In genomic region chr13:60411464-60411863, GRCh38 we compare ENCODE assay signal across 12 cellular contexts. TPM values are rescaled to one million over a fixed set of nuclear protein-coding genes. Genes with fewer than 3 reads are reported as not detected.
DNase-seq lines count a peak whose midpoint lies in the region; ATAC-seq, FAIRE-seq and TF ChIP-seq lines count a peak whose summit lies in the region.
"Had no signal": no experiment of that assay in that cellular context is flagged by ENCODE, and none has a peak within 500 bp of the region (broad histone marks: within the 10 kb centered on the region; RNA-seq: fewer than 3 reads in every experiment).

No MANE protein-coding gene starts in this region.

- TF ChIP-seq CTCF in DND-41 (IDR thresholded peaks at IDR 0.05; ENCODE audit: borderline replicate concordance, extremely low read depth, low read length, poor library complexity, severe bottlenecking): no peak
- no peak for TF ChIP-seq CTCF in mesothelial cell of epicardium (IDR thresholded peaks at IDR 0.05; ENCODE audit: unreplicated experiment)
- no peak for TF ChIP-seq CTCF in HepG2 (CRISPR knock-in tag; IDR thresholded peaks at IDR 0.05)
- no peak for TF ChIP-seq CTCF in thyroid gland (IDR thresholded peaks at IDR 0.05)

- FAIRE-seq in HepG2 (lab: Jason Lieb, UNC): no peak
- FAIRE-seq: A204.1 had no signal

- H3K27me3 Mint-ChIP-seq in CD4-positive, CD25-positive, alpha-beta regulatory T cell: no peaks in the 10 kb centered on the region
- H3K27me3 Mint-ChIP-seq in mesothelial cell of epicardium (ENCODE audit: low read depth) (no peaks in the 10 kb centered on the region), T-cell (no peaks in the 10 kb centered on the region)

- H2AFZ ChIP-seq in DND-41 (ENCODE audit: low read depth, low read length): no peak overlapping the region
- no peak overlapping the region for H2AFZ ChIP-seq in HepG2 (ENCODE audit: low read length)
- H2AFZ ChIP-seq: GM23338 had no signal

- no TSS peak for BruUV-seq in HepG2 (replicated peaks; lab: Mats Ljungman, UMichigan)

- WGBS in HepG2 (ENCODE audit: low lambda C conversion rate): 51% methylated on average over 1 of the region's 1 CpG
- 78 to 80% methylated on average over 1 of the region's 1 CpG for WGBS in thyroid gland, 2 donors

- ATAC-seq in CD4-positive, CD25-positive, alpha-beta regulatory T cell (ENCODE audit: low read depth in 2 of 2): no peak
- peak; percentile 60; the same call in 2 of the 3 replicates for ATAC-seq in DND-41 (ENCODE audit: insufficient read depth, low read depth)
- no peak for ATAC-seq in T-cell (replicated peaks in 1 of 4)
- ATAC-seq in HepG2: no peak
- ATAC-seq: GM23338 had no signal

- peaks cover 17% of the 10 kb centered on the region for H3K4me1 ChIP-seq in CD4-positive, CD25-positive, alpha-beta regulatory T cell (ENCODE audit: control insufficient read depth, insufficient read depth, low read length, poor library complexity, severe bottlenecking)
- H3K4me1 ChIP-seq in DND-41 (ENCODE audit: insufficient read depth, low read length) (0 out of 2 replicates have a peak, but pooled peaks cover 9% of the 10 kb centered on the region), HepG2 (ENCODE audit: insufficient read depth, low read length) (peaks cover 11% of the 10 kb centered on the region), thyroid gland (peaks cover 6 to 12% of the 10 kb centered on the region in 2 donors)

- H3K4me3 ChIP-seq in CD4-positive, CD25-positive, alpha-beta regulatory T cell (ENCODE audit: low read depth, low read length): no peak overlapping the region
- H3K4me3 ChIP-seq in DND-41 (ENCODE audit: low read depth in 1 of 2, low read length in 2 of 2) (no peak overlapping the region), HepG2 (replicated peaks in 1 of 3; ENCODE audit: insufficient read depth in 1 of 3, low read depth in 2 of 3, low read length in 3 of 3) (no peak overlapping the region), thyroid gland (replicated peaks in 1 of 3) (no peak overlapping the region)
- H3K4me3 ChIP-seq: GM23338 had no signal

- POLR2A ChIA-PET in T-cell (lab: Charles Lee): no interaction called here
- POLR2A ChIA-PET in HepG2 (lab: Yijun Ruan, JAX): no interaction called here

- TF ChIP-seq POLR2A in HepG2 (IDR thresholded peaks at IDR 0.05; ENCODE audit: insufficient read depth in 1 of 2, low read depth in 2 of 2, low read length in 2 of 2) (no peak), thyroid gland (IDR thresholded peaks at IDR 0.05) (no peak)

- H3K36me3 ChIP-seq in CD4-positive, CD25-positive, alpha-beta regulatory T cell (ENCODE audit: control insufficient read depth, insufficient read depth, low read length): no peaks in the 10 kb centered on the region
- H3K36me3 ChIP-seq in DND-41 (ENCODE audit: insufficient read depth, low read length) (peaks cover 4% of the 10 kb centered on the region; the same call in 1 of the 2 replicates), HepG2 (replicated peaks in 1 of 2; ENCODE audit: control insufficient read depth in 1 of 2, insufficient read depth in 2 of 2, low read length in 2 of 2) (no peaks in the 10 kb centered on the region), thyroid gland (no peaks in the 10 kb centered on the region)

- H3K27ac ChIP-seq in CD4-positive, CD25-positive, alpha-beta regulatory T cell (ENCODE audit: insufficient read depth, low read length, poor library complexity, severe bottlenecking): no peak overlapping the region
- H3K27ac ChIP-seq in DND-41 (ENCODE audit: low read length) (no peak overlapping the region), HepG2 (ENCODE audit: extremely low read length, insufficient read depth, low read length) (no peak overlapping the region), thyroid gland (no peak overlapping the region)

- H3K4me2 ChIP-seq in DND-41 (ENCODE audit: insufficient read depth, low read length): no peak overlapping the region
- H3K4me2 ChIP-seq in HepG2 (ENCODE audit: low read depth, low read length): no peak overlapping the region
- H3K4me2 ChIP-seq: GM23338 had no signal

- no peak for TF ChIP-seq EP300 in HepG2 (IDR thresholded peaks at IDR 0.05; ENCODE audit: low read depth in 2 of 2, low read length in 2 of 2)
- no peak for TF ChIP-seq EP300 in HepG2 (CRISPR knock-in tag; IDR thresholded peaks at IDR 0.05; ENCODE audit: borderline replicate concordance)

- peak overlapping the region; percentile 32 to 47 (median 42) for H3K27ac Mint-ChIP-seq in CD4-positive, CD25-positive, alpha-beta regulatory T cell
- H3K27ac Mint-ChIP-seq in mesothelial cell of epicardium (peak overlapping the region; percentile 16), T-cell (no peak overlapping the region)
- H3K27ac Mint-ChIP-seq: GM23338 had no signal

- intact Hi-C loops in HepG2 (cut with micrococcal nuclease; ENCODE audit: unreplicated experiment): no loop called here
- intact Hi-C loops in thyroid gland (cut with DNase I): no loop called here

- H3K4me3 Mint-ChIP-seq in CD4-positive, CD25-positive, alpha-beta regulatory T cell: peak overlapping the region in 2 of 4 donors; percentile 42 to 52
- H3K4me3 Mint-ChIP-seq in mesothelial cell of epicardium: no peak overlapping the region
- no peak overlapping the region for H3K4me3 Mint-ChIP-seq in T-cell
- H3K4me3 Mint-ChIP-seq: CD14-positive monocyte, GM23338 had no signal

- H3K9me3 Mint-ChIP-seq in CD4-positive, CD25-positive, alpha-beta regulatory T cell: peaks cover 0 to 2% (median 0%) of the 10 kb centered on the region in 7 donors
- H3K9me3 Mint-ChIP-seq in mesothelial cell of epicardium: peaks cover 20% of the 10 kb centered on the region
- peaks cover 0 to 4% (median 3%) of the 10 kb centered on the region in 3 donors for H3K9me3 Mint-ChIP-seq in T-cell

- peaks cover 61% of the 10 kb centered on the region for H3K79me2 ChIP-seq in DND-41 (ENCODE audit: insufficient read depth, low read length)
- H3K79me2 ChIP-seq in HepG2 (ENCODE audit: insufficient read depth, low read length): peaks cover 5% of the 10 kb centered on the region

- in situ Hi-C loops in HepG2 (cut with HindIII; ENCODE audit: extremely low pct_ligation_motif_present, low pct_unique_long_range_greater_than_20kb): no loop called here

- H4K20me1 ChIP-seq in DND-41 (ENCODE audit: insufficient read depth, low read length): peaks cover 12% of the 10 kb centered on the region; the same call in 1 of the 2 replicates
- H4K20me1 ChIP-seq in HepG2 (ENCODE audit: insufficient read depth, low read length): no peaks in the 10 kb centered on the region; the same call in 1 of the 2 replicates

- no peak for TF ChIP-seq RAD21 in HepG2 (CRISPR knock-in tag; IDR thresholded peaks at IDR 0.05)

- no peaks in the 10 kb centered on the region for H3K9me3 ChIP-seq in CD4-positive, CD25-positive, alpha-beta regulatory T cell (ENCODE audit: control insufficient read depth in 2 of 2, low read length in 2 of 2)
- peaks cover 2% of the 10 kb centered on the region for H3K9me3 ChIP-seq in DND-41 (ENCODE audit: insufficient read depth, low read length, severe bottlenecking)
- peaks cover 5% of the 10 kb centered on the region for H3K9me3 ChIP-seq in HepG2 (ENCODE audit: low read length)
- H3K9me3 ChIP-seq in thyroid gland: no peaks in the 10 kb centered on the region

- H3K27me3 ChIP-seq in CD4-positive, CD25-positive, alpha-beta regulatory T cell (ENCODE audit: control insufficient read depth, insufficient read depth, low read length): no peaks in the 10 kb centered on the region
- H3K27me3 ChIP-seq in DND-41 (ENCODE audit: insufficient read depth, low read length, poor library complexity) (no peaks in the 10 kb centered on the region), HepG2 (ENCODE audit: control insufficient read depth in 1 of 2, insufficient read depth in 2 of 2, low read length in 2 of 2) (no peaks in the 10 kb centered on the region), thyroid gland (no peaks in the 10 kb centered on the region)

- no peak overlapping the region for H3K9ac ChIP-seq in DND-41 (ENCODE audit: low read depth, low read length)
- no peak overlapping the region for H3K9ac ChIP-seq in HepG2 (ENCODE audit: insufficient read depth, low read depth, low read length)

- CTCF ChIA-PET in T-cell (lab: Charles Lee) (interaction anchor here in 1 of 2 donors (1.3 kb wide), 1 partner anchor 43 kb away, joined by 3 read pairs; no protein-coding TSS in a partner anchor), HepG2 (lab: Yijun Ruan, JAX; ENCODE audit: low intra/inter-chr PET ratio, low total read pairs) (no interaction called here)

- peaks cover 20% of the 10 kb centered on the region for H3K36me3 Mint-ChIP-seq in CD4-positive, CD25-positive, alpha-beta regulatory T cell
- H3K36me3 Mint-ChIP-seq in mesothelial cell of epicardium (peaks cover 18% of the 10 kb centered on the region), T-cell (peaks cover 11% of the 10 kb centered on the region)

- DNase-seq in CD4-positive, CD25-positive, alpha-beta regulatory T cell: peak in 1 of 3 donors; percentile 21
- DNase-seq in DND-41 (no peak), OCI-M1 (lab: John Stamatoyannopoulos, UW) (peak; percentile 52), mesothelial cell of epicardium (ENCODE audit: low spot score in 2 of 2, unreplicated experiment in 2 of 2) (no peak), T-cell (no peak), HepG2 (ENCODE audit: low spot score) (no peak), thyroid gland (no peak)
- DNase-seq: DMS53, H7 had no signal

- H3K4me1 Mint-ChIP-seq in CD4-positive, CD25-positive, alpha-beta regulatory T cell: peaks cover 27 to 59% (median 46%) of the 10 kb centered on the region in 4 donors
- H3K4me1 Mint-ChIP-seq in mesothelial cell of epicardium: peaks cover 12% of the 10 kb centered on the region
- peaks cover 49 to 62% (median 61%) of the 10 kb centered on the region in 3 donors for H3K4me1 Mint-ChIP-seq in T-cell

RNA-seq across cellular contexts. Expression of gene TDRD3, which starts 14.4 kb away (rescaled TPM):
- total RNA-seq in CD4-positive, CD25-positive, alpha-beta regulatory T cell: 29.8 TPM
- polyA plus RNA-seq in CD4-positive, CD25-positive, alpha-beta regulatory T cell: 10 to 100 TPM in 2 of 4 donors, 1 to 10 TPM in 2; 9.0 to 10.2 (median 9.9) TPM
- total RNA-seq in mesothelial cell of epicardium (47.6 to 50.8 TPM (median 50.6 TPM) in 3 replicates), T-cell (10 to 100 TPM; 23.6 to 30.4 (median 26.8) TPM), HepG2 (2016; rRNA removed; fragmentation: Illumina TruSeq; extraction: Trizol) (11.8 and 13.3 TPM in 2 replicates), thyroid gland (10 to 100 TPM; 28.5 to 47.8 (median 41.3) TPM)
- 57.8 and 58.7 TPM in 2 replicates for total RNA-seq in HepG2 (2016; cell fraction: cytosol; rRNA removed; fragmentation: Illumina TruSeq; extraction: Trizol; ENCODE audit: low read depth)
- total RNA-seq in HepG2 (2016; cell fraction: insoluble cytoplasmic fraction; rRNA removed; fragmentation: Illumina TruSeq; extraction: Trizol): 12.1 and 12.2 TPM in 2 replicates
- total RNA-seq in HepG2 (2016; cell fraction: membrane; rRNA removed; fragmentation: Illumina TruSeq; extraction: Trizol): 19.8 and 23.5 TPM in 2 replicates
- 17.1 and 18.3 TPM in 2 replicates for total RNA-seq in HepG2 (2016; cell fraction: nucleus; rRNA removed; fragmentation: Illumina TruSeq; extraction: Trizol)
- polyA plus RNA-seq in HepG2 (2011; rRNA removed): 3.7 and 4.7 TPM in 2 replicates
- polyA plus RNA-seq in HepG2 (2011; cell fraction: cytosol; rRNA removed): 1.4 and 2.2 TPM in 2 replicates
- 3.0 and 3.3 TPM in 2 replicates for polyA plus RNA-seq in HepG2 (2011; cell fraction: nucleus; rRNA removed)
- 6.5 and 8.0 TPM in 2 replicates for polyA plus RNA-seq in HepG2 (2012)
- 2.8 and 3.0 TPM in 2 replicates for polyA plus RNA-seq in HepG2 (2016; cell fraction: cytosol; fragmentation: Illumina TruSeq; extraction: Trizol; ENCODE audit: low read depth)
- 11.3 and 12.0 TPM in 2 replicates for polyA plus RNA-seq in HepG2 (2016; cell fraction: insoluble cytoplasmic fraction; fragmentation: Illumina TruSeq; extraction: Trizol; ENCODE audit: low read depth)
- polyA plus RNA-seq in HepG2 (2016; cell fraction: membrane; fragmentation: Illumina TruSeq; extraction: Trizol; ENCODE audit: low read depth): 5.6 and 6.7 TPM in 2 replicates
- polyA plus RNA-seq in HepG2 (2016; cell fraction: nucleus; fragmentation: Illumina TruSeq; extraction: Trizol; ENCODE audit: insufficient read depth, low read depth): 7.9 and 9.5 TPM in 2 replicates
- polyA minus RNA-seq in HepG2 (2011; rRNA and poly(A)+ RNA removed; ENCODE audit: low replicate concordance): 2.0 and 9.4 TPM in 2 replicates
- polyA minus RNA-seq in HepG2 (2011; cell fraction: cytosol; rRNA and poly(A)+ RNA removed): 9.1 and 10.1 TPM in 2 replicates
- 30.9 and 31.6 TPM in 2 replicates for polyA minus RNA-seq in HepG2 (2011; cell fraction: nucleus; rRNA and poly(A)+ RNA removed)

Comparison
In these comparisons a context has a peak if more than half of its experiments do, and no peak if none do; other contexts are left out.
1. H3K27ac Mint-ChIP-seq: peak in CD4-positive, CD25-positive, alpha-beta regulatory T cell (3 of 3) and mesothelial cell of epicardium (single experiment); none in T-cell (0 of 2).